Comparison of ENCODE assay signal across 20 cellular contexts in genomic region chr11:12629601-12630313, GRCh38. TPM values are rescaled to one million over a fixed set of nuclear protein-coding genes. Genes with fewer than 3 reads are reported as not detected.
DNase-seq lines count a peak whose midpoint lies in the region; FAIRE-seq and TF ChIP-seq lines count a peak whose summit lies in the region.
"Had no signal": no experiment of that assay in that cellular context is flagged by ENCODE, and none has a peak within 500 bp of the region (broad histone marks: within the 10 kb centered on the region; RNA-seq: fewer than 3 reads in every experiment).

No MANE protein-coding gene starts in this region.

- peak; percentile 50 for DNase-seq in AG08396 (ENCODE audit: low spot score)
- peak; percentile 64 for DNase-seq in LHCN-M2 (ENCODE audit: low read depth)
- DNase-seq in bronchial epithelial cell (ENCODE audit: low read depth) = peak; percentile 48
- peak; percentile 84 for DNase-seq in iris pigment epithelial cell (ENCODE audit: low read depth)
- no peak for DNase-seq in NCI-H2107 treated with DMSO at 0.1 percent for 48 hours (lab: John Stamatoyannopoulos, UW; ENCODE audit: unreplicated experiment)
- DNase-seq in NCI-H345 (lab: John Stamatoyannopoulos, UW) = no peak
- no peak for DNase-seq in H7
- DNase-seq in KG1 (lab: John Stamatoyannopoulos, UW) = no peak
- DNase-seq: activated CD4-positive, alpha-beta T cell treated with anti-CD3 and anti-CD28 coated beads for 36 hours; CD8-positive, alpha-beta T cell; dermis blood vessel endothelial cell; left cardiac atrium; naive thymus-derived CD4-positive, alpha-beta T cell; NCI-H2227 treated with DMSO at 0.1 percent for 48 hours; right cardiac atrium; SJCRH30; substantia nigra; T-helper 1 cell had no signal

- no peaks in the 10 kb centered on the region for H3K27me3 ChIP-seq in bronchial epithelial cell (ENCODE audit: control insufficient read depth, insufficient read depth, low read length)
- no peaks in the 10 kb centered on the region for H3K27me3 ChIP-seq in H7 (ENCODE audit: control insufficient read depth, insufficient read depth, low read length)
- H3K27me3 ChIP-seq: SJCRH30 had no signal

- H3K4me3 ChIP-seq in bronchial epithelial cell (ENCODE audit: low read depth, low read length) = no peak overlapping the region
- H3K4me3 ChIP-seq in H7 (ENCODE audit: insufficient read depth, low read depth, low read length) = no peak overlapping the region
- H3K4me3 ChIP-seq: HAP-1, SJCRH30 had no signal

- H3K36me3 ChIP-seq in bronchial epithelial cell (ENCODE audit: control insufficient read depth, insufficient read depth, low read length) (no peaks in the 10 kb centered on the region), H7 (replicated peaks; ENCODE audit: control insufficient read depth, insufficient read depth, low read length) (no peaks in the 10 kb centered on the region)
- H3K36me3 ChIP-seq: HAP-1, SJCRH30 had no signal

- FAIRE-seq in bronchial epithelial cell (lab: Jason Lieb, UNC) = no peak
- FAIRE-seq: urothelium cell line had no signal

- no peak for TF ChIP-seq CTCF in bronchial epithelial cell (IDR thresholded peaks at IDR 0.05; ENCODE audit: insufficient read depth, low read length, severe bottlenecking)

RNA-seq across cellular contexts. Expression of gene TEAD1, which starts 44.5 kb away (rescaled TPM):
- total RNA-seq in LHCN-M2 (2014; rRNA removed) (96.7 and 105 TPM in 2 replicates), bronchial epithelial cell (17.6 and 18.7 TPM in 2 replicates)
- 43.8 TPM for polyA plus RNA-seq in LHCN-M2 (2012)
- total RNA-seq in H7 (2014; rRNA removed; shearing (Covaris generic)) = 58.0 and 78.1 TPM in 2 replicates
- total RNA-seq: CD8-positive, alpha-beta T cell had no signal

Comparison
In these comparisons a context has a peak if more than half of its experiments do, and no peak if none do; other contexts are left out.
1. DNase-seq: peak in AG08396 (single experiment), LHCN-M2 (single experiment), bronchial epithelial cell (single experiment) and iris pigment epithelial cell (single experiment); none in NCI-H2107 treated with DMSO at 0.1 percent for 48 hours (single experiment), NCI-H345 (single experiment), H7 (single experiment) and KG1 (single experiment).